ENCODE assay signal across 8 cellular contexts in the genomic region with DNA sequence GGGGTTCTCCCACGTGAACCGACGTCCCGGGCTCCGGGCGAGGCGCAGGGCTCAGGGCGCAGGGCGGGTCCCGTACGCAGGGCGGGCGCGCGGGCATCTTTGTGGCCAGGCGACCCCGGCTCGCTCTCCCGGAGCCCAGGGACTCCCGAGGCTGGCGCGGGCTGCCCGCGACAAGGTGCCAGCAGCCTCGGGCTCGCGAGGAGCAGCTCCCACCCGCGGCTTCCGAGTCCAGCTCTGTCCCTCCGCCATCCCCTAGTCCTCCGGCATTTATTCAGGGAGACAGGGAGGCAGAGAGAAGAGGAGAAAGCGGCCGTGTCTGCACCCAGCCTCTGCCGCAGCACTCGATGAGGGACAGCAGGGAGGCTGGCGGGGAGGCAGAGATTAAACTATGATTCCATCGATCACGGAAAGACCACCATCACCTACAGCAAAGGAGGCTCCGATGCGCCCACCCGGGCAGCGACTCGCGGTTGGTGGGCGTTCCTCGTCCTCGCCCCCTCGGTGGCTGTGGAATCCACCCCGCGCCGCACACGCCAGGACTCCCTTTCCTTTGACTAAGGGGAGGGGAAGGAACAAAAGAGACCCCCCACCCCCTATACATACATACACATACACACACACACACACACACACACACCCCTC. TPM values are rescaled to one million over a fixed set of nuclear protein-coding genes. Genes with fewer than 3 reads are reported as not detected.
DNase-seq lines count a peak whose midpoint lies in the region; ATAC-seq and TF ChIP-seq lines count a peak whose summit lies in the region.

No MANE protein-coding gene starts in this region.

- peak overlapping the region; percentile 83 to 84 for H3K4me3 Mint-ChIP-seq in activated T-cell treated with anti-CD3 and anti-CD28 coated beads, Interleukin-2, amount 50 U/mL, for 72 hours

- H4K20me1 ChIP-seq in GM23248 (ENCODE audit: insufficient read depth): no peaks in the 10 kb centered on the region

- 0 out of 2 replicates have a peak, but pooled peaks cover 5% of the 10 kb centered on the region for H3F3A ChIP-seq in GM23248 (ENCODE audit: insufficient read depth)

- H3K27me3 Mint-ChIP-seq in activated T-cell treated with anti-CD3 and anti-CD28 coated beads, Interleukin-2, amount 50 U/mL, for 72 hours (ENCODE audit: low read depth): peaks cover 37% of the 10 kb centered on the region

- H3K27ac Mint-ChIP-seq in activated T-cell treated with anti-CD3 and anti-CD28 coated beads, Interleukin-2, amount 50 U/mL, for 72 hours: no peak overlapping the region

- peak overlapping the region; percentile 91 for H2AFZ ChIP-seq in GM23248

- H3K79me2 ChIP-seq in GM23248 (ENCODE audit: insufficient read depth): no peaks in the 10 kb centered on the region

- no peak for TF ChIP-seq CTCF in right atrium auricular region (IDR thresholded peaks at IDR 0.05)
- TF ChIP-seq CTCF in retinal pigment epithelial cell (conservative IDR thresholded peaks at IDR 0.05; ENCODE audit: low read depth, low read length): no peak

- ATAC-seq in activated T-cell treated with anti-CD3 and anti-CD28 coated beads, Interleukin-2, amount 50 U/mL, for 72 hours (replicated peaks in 1 of 2): peak; percentile 30 to 35
- ATAC-seq in GM21825 (IDR thresholded peaks at IDR 0.05; ENCODE audit: unreplicated experiment) (no peak), GM19324 (IDR thresholded peaks at IDR 0.05; ENCODE audit: low FRiP score, unreplicated experiment) (no peak)

- H3K4me1 ChIP-seq in GM23248 (ENCODE audit: insufficient read depth): no peaks in the 10 kb centered on the region
- H3K4me1 ChIP-seq in right atrium auricular region: peaks cover 0 to 18% of the 10 kb centered on the region in 2 donors

- H3K36me3 ChIP-seq in GM23248 (ENCODE audit: low read depth) (no peaks in the 10 kb centered on the region), right atrium auricular region (no peaks in the 10 kb centered on the region)

- in situ Hi-C loops in GM23248 (cut with MboI): no loop called here

- 2% methylated on average over 42 to 50 of the region's 53 CpGs for WGBS in GM23248 (ENCODE audit: low coverage in 1 of 2, low lambda C conversion rate in 2 of 2, missing lambda C conversion rate in 2 of 2), 2 experiments

- peak overlapping the region; percentile 89 for H3K4me3 ChIP-seq in GM23248
- peak overlapping the region; percentile 63 to 67 for H3K4me3 ChIP-seq in right atrium auricular region
- peak overlapping the region; percentile 79 for H3K4me3 ChIP-seq in retinal pigment epithelial cell (ENCODE audit: low read length)

- H3K36me3 Mint-ChIP-seq in activated T-cell treated with anti-CD3 and anti-CD28 coated beads, Interleukin-2, amount 50 U/mL, for 72 hours (ENCODE audit: insufficient read depth in 2 of 2): no peaks in the 10 kb centered on the region

- DNase-seq in AG08395 (ENCODE audit: low spot score): peak; percentile 18
- peak; percentile 61 for DNase-seq in GM23248
- DNase-seq in activated T-cell treated with anti-CD3 and anti-CD28 coated beads, Interleukin-2, amount 50 U/mL, for 72 hours: peak; percentile 7 to 8
- DNase-seq in right atrium auricular region (ENCODE audit: low spot score): no peak
- DNase-seq in retinal pigment epithelial cell (ENCODE audit: low read depth): no peak
- DNase-seq in NCI-H526 treated with DMSO at 0.1 percent for 48 hours (lab: John Stamatoyannopoulos, UW): no peak

- H3K27me3 ChIP-seq in GM23248 (replicated peaks; ENCODE audit: insufficient read depth): no peaks in the 10 kb centered on the region
- peaks cover 0 to 2% of the 10 kb centered on the region in 2 donors for H3K27me3 ChIP-seq in right atrium auricular region

- H3K4me1 Mint-ChIP-seq in activated T-cell treated with anti-CD3 and anti-CD28 coated beads, Interleukin-2, amount 50 U/mL, for 72 hours (ENCODE audit: low read depth): peaks cover 14% of the 10 kb centered on the region

- H3K9me3 ChIP-seq in GM23248 (ENCODE audit: low read depth) (no peaks in the 10 kb centered on the region), right atrium auricular region (no peaks in the 10 kb centered on the region)

- H3K9me2 ChIP-seq in GM23248 (ENCODE audit: insufficient read depth): no peaks in the 10 kb centered on the region

- H3K9me3 Mint-ChIP-seq in activated T-cell treated with anti-CD3 and anti-CD28 coated beads, Interleukin-2, amount 50 U/mL, for 72 hours: peaks cover 0 to 2% of the 10 kb centered on the region in 2 donors

- no peak overlapping the region for H3K27ac ChIP-seq in GM23248
- H3K27ac ChIP-seq in right atrium auricular region: no peak overlapping the region

- peak overlapping the region; percentile 83 for H3K4me2 ChIP-seq in GM23248 (ENCODE audit: unreplicated experiment)

- peak overlapping the region; percentile 35; the same call in 1 of the 2 replicates for H3K9ac ChIP-seq in GM23248

RNA-seq across cellular contexts. Expression of gene RGS17, which starts 1.1 kb away (rescaled TPM):
- 0.25 and 1.1 TPM in 2 replicates for total RNA-seq in GM23248 (2014; rRNA removed; shearing (Covaris generic))
- polyA plus RNA-seq in GM23248 (2016; fragmentation: Nextera tagmentation; extraction: Ambion mirVana): 0.36 and 0.75 TPM in 2 replicates
- not detected for total RNA-seq in activated T-cell treated with anti-CD3 and anti-CD28 coated beads, Interleukin-2, amount 50 U/mL, for 72 hours
- under 1 TPM in 1 of 2 donors, not detected in 1; 0.28 TPM for total RNA-seq in right atrium auricular region

Comparison
In these comparisons a context has a peak if more than half of its experiments do, and no peak if none do; other contexts are left out.
1. DNase-seq: peak in AG08395 (single experiment), GM23248 (single experiment) and activated T-cell treated with anti-CD3 and anti-CD28 coated beads, Interleukin-2, amount 50 U/mL, for 72 hours (2 of 2); none in right atrium auricular region (single experiment), retinal pigment epithelial cell (single experiment) and NCI-H526 treated with DMSO at 0.1 percent for 48 hours (single experiment).
2. ATAC-seq: peak in activated T-cell treated with anti-CD3 and anti-CD28 coated beads, Interleukin-2, amount 50 U/mL, for 72 hours (2 of 2); none in GM21825 (single experiment) and GM19324 (single experiment).
3. Peak in every context shown above with its lines, with median percentiles within 50 percentile points of each other: H3K4me3 ChIP-seq.